11 cellular contexts compared by ENCODE assay signal in the genomic region with DNA sequence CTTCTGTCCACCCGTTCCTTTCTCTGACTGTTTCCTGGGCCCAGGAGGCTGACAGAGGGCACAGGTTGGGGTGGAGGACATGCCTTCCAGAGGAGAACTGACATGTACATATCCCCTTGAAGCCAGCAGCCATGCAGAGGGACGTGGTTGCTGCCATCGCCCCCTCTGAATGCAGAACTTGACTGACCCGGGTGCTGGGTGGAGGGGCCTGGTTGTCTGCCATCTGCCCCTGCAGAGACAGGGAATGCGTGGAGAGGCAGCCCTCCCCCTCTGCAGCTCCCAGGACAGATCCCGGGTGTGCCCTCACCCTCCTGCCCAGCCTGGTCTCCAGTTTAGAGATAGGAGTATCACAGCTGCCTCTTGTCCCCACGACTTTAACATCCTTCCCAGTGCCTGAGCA.
"Had no signal": no experiment of that assay in that cellular context is flagged by ENCODE, and none has a peak within 500 bp of the region (broad histone marks: within the 10 kb centered on the region; RNA-seq: fewer than 3 reads in every experiment).

No MANE protein-coding gene starts in this region.

- H3K4me2 ChIP-seq: GM23338 had no signal

- ATAC-seq: GM23338, HCT116 had no signal

- DNase-seq: GM23248, GOT3, H7, H9, HCEC 1CT, HFFc6 had no signal

- H3K4me3 Mint-ChIP-seq: GM23338, H9, HFFc6 had no signal

- H3K4me1 ChIP-seq: HAP-1 had no signal

- H3K9ac ChIP-seq: GM23248 had no signal

- H3K9me3 Mint-ChIP-seq: GM23338, H9 had no signal

- FAIRE-seq: H1, H54 had no signal

- H3K4me3 ChIP-seq: GM23248, GM23338, HAP-1 had no signal

- H3K36me3 ChIP-seq: HAP-1 had no signal

- H3K27ac Mint-ChIP-seq: GM23338, H9, HFFc6 had no signal

- H3K27ac ChIP-seq: GM23248 had no signal

- H3K9me3 ChIP-seq: HAP-1 had no signal

- H2AFZ ChIP-seq: GM23248, GM23338 had no signal
